Comparison of ENCODE assay signal across 22 cellular contexts in genomic region chr4:11606078-11606477, GRCh38.
"Had no signal": no experiment of that assay in that cellular context is flagged by ENCODE, and none has a peak within 500 bp of the region (broad histone marks: within the 10 kb centered on the region; RNA-seq: fewer than 3 reads in every experiment).

No MANE protein-coding gene starts in this region.

- H3K4me1 Mint-ChIP-seq: immature natural killer cell; naive B cell; nephron; stimulated activated naive B cell treated with anti-CD40 and anti-IgM and Interleukin-4, amounts not matched to agents 10 μg/mL and 1 μg/mL and 100 μg/mL, for 72 hours; stimulated activated naive CD8-positive, alpha-beta T cell treated with anti-CD3 and anti-CD28 coated beads, Interleukin-15, amount 100 ng/mL, for 72 hours had no signal

- H3K27me3 Mint-ChIP-seq: stimulated activated naive CD8-positive, alpha-beta T cell treated with anti-CD3 and anti-CD28 coated beads, Interleukin-15, amount 100 ng/mL, for 72 hours had no signal

- H3K36me3 Mint-ChIP-seq: immature natural killer cell; naive B cell; stimulated activated naive B cell treated with anti-CD40 and anti-IgM and Interleukin-4, amounts not matched to agents 10 μg/mL and 1 μg/mL and 100 μg/mL, for 72 hours had no signal

- H3K27ac Mint-ChIP-seq: immature natural killer cell; naive B cell; nephron; stimulated activated naive B cell treated with anti-CD40 and anti-IgM and Interleukin-4, amounts not matched to agents 10 μg/mL and 1 μg/mL and 100 μg/mL, for 72 hours had no signal

- H3K4me1 ChIP-seq: colonic mucosa, gastrocnemius medialis, left ventricle myocardium inferior, lower lobe of right lung, right atrium auricular region, sigmoid colon had no signal

- H3K4me3 ChIP-seq: colonic mucosa, gastrocnemius medialis, left ventricle myocardium inferior, lower lobe of right lung, right atrium auricular region, sigmoid colon, skin epidermis, thoracic aorta, transverse colon had no signal

- H3K36me3 ChIP-seq: colonic mucosa, gastrocnemius medialis, left ventricle myocardium inferior, lower lobe of right lung, neutrophil, right atrium auricular region, sigmoid colon, thoracic aorta, transverse colon had no signal

- DNase-seq: colonic mucosa; gastrocnemius medialis; glutamatergic neuron; immature natural killer cell; kidney; left cardiac atrium; left ventricle myocardium inferior; lower lobe of right lung; mesendoderm; naive B cell; sigmoid colon; stimulated activated CD4-positive, alpha-beta T cell treated with anti-CD3 and anti-CD28 coated beads, Interleukin-2, amount 100 ng/mL, for 24 hours; stimulated activated CD4-positive, alpha-beta T cell treated with anti-CD3 and anti-CD28 coated beads, Interleukin-4, amount 100 ng/mL, for 4 hours; stimulated activated naive B cell treated with anti-CD40 and anti-IgM and Interleukin-4, amounts not matched to agents 10 μg/mL and 1 μg/mL and 100 μg/mL, for 72 hours; stimulated activated naive CD8-positive, alpha-beta T cell treated with anti-CD3 and anti-CD28 coated beads, Interleukin-15, amount 100 ng/mL, for 72 hours; transverse colon had no signal

- H3K4me3 Mint-ChIP-seq: immature natural killer cell; naive B cell; nephron; stimulated activated naive B cell treated with anti-CD40 and anti-IgM and Interleukin-4, amounts not matched to agents 10 μg/mL and 1 μg/mL and 100 μg/mL, for 72 hours; stimulated activated naive CD8-positive, alpha-beta T cell treated with anti-CD3 and anti-CD28 coated beads, Interleukin-15, amount 100 ng/mL, for 72 hours had no signal

- H3K27ac ChIP-seq: colonic mucosa, gastrocnemius medialis, left ventricle myocardium inferior, lower lobe of right lung, neutrophil, right atrium auricular region, sigmoid colon, skin epidermis, thoracic aorta, transverse colon had no signal

- H3K9me3 Mint-ChIP-seq: immature natural killer cell; nephron; stimulated activated naive B cell treated with anti-CD40 and anti-IgM and Interleukin-4, amounts not matched to agents 10 μg/mL and 1 μg/mL and 100 μg/mL, for 72 hours; stimulated activated naive CD8-positive, alpha-beta T cell treated with anti-CD3 and anti-CD28 coated beads, Interleukin-15, amount 100 ng/mL, for 72 hours had no signal

- H3K27me3 ChIP-seq: colonic mucosa, gastrocnemius medialis, neutrophil, right atrium auricular region, sigmoid colon, transverse colon had no signal

- ATAC-seq: esophagus mucosa; gastrocnemius medialis; left cardiac atrium; lower lobe of right lung; stimulated activated naive B cell treated with anti-CD40 and anti-IgM and Interleukin-4, amounts not matched to agents 10 μg/mL and 1 μg/mL and 100 μg/mL, for 72 hours; stimulated activated naive CD8-positive, alpha-beta T cell treated with anti-CD3 and anti-CD28 coated beads, Interleukin-15, amount 100 ng/mL, for 72 hours had no signal

- H3K9me3 ChIP-seq: colonic mucosa, gastrocnemius medialis, left ventricle myocardium inferior, lower lobe of right lung, neutrophil, right atrium auricular region, sigmoid colon, thoracic aorta, transverse colon had no signal
